Comparison of ENCODE assay signal across 8 cellular contexts in the genomic region with DNA sequence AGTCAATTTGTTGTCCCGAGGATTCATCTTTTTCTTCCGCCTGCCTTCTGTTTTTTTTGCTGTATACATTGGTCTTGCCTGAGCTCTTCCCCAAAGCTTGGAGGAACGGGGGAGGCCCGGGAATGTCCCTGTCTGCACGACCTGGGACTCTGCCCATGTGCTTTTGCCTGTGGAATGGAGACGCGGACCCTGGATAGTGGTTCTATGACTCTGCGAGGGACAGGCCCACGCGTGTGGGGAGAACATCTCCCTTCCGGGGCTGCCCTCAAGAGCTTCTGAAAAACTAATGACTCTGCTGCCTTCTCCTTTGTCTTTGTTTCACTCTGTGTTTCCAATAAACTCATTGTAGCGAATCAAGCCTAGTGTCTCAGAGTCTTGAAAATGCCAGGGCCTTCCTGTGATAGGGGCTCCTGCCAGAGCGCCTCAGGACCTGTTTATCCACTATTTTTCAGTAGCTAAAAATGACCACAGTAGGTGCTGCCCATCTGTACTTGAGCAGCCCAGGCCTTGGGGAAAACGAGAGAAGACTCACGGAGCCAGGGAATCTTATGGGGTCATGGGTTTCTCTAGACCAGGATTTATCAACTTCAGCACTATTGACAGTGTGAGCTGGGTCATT. TPM values are rescaled to one million over a fixed set of nuclear protein-coding genes. Genes with fewer than 3 reads are reported as not detected.
DNase-seq lines count a peak whose midpoint lies in the region; ATAC-seq, FAIRE-seq and TF ChIP-seq lines count a peak whose summit lies in the region.

No MANE protein-coding gene starts in this region.

- peaks cover 19% of the 10 kb centered on the region for H3K4me1 Mint-ChIP-seq in T-helper 1 cell treated with Interleukin-12 subunit alpha and Interleukin-12 subunit beta and Interleukin-4 antibody, amounts not matched to agents 30 μg/mL and 1 μg/mL, for 36 hours (ENCODE audit: low read depth)

- dilution Hi-C loops in keratinocyte (cut with MboI; ENCODE audit: extremely low pct_ligation_motif_present, low sequenced_read_pairs): no loop called here

- H3K4me1 ChIP-seq in keratinocyte (ENCODE audit: control insufficient read depth, extremely low read depth, insufficient read depth, low read length) (peaks cover 12% of the 10 kb centered on the region), spleen (peaks cover 0 to 20% (median 11%) of the 10 kb centered on the region in 6 donors)

- DNase-seq in T-helper 1 cell (no peak), keratinocyte (ENCODE audit: low read depth, low spot score) (no peak), spleen (peak; percentile 43)
- no peak for DNase-seq in central memory CD4-positive, alpha-beta T cell

- peak overlapping the region; percentile 70 for H3K27ac ChIP-seq in angular gyrus (ENCODE audit: low read depth, low read length)
- H3K27ac ChIP-seq in keratinocyte (ENCODE audit: control insufficient read depth, insufficient read depth, low read length): no peak overlapping the region
- H3K27ac ChIP-seq in spleen: peak overlapping the region in 2 of 8 donors; percentile 5 to 18

- peaks cover 9% of the 10 kb centered on the region for H3K36me3 Mint-ChIP-seq in T-helper 1 cell treated with Interleukin-12 subunit alpha and Interleukin-12 subunit beta and Interleukin-4 antibody, amounts not matched to agents 30 μg/mL and 1 μg/mL, for 36 hours (ENCODE audit: low read depth)

- H3K27me3 ChIP-seq in keratinocyte (ENCODE audit: control insufficient read depth, extremely low read depth, insufficient read depth, low read length): peaks cover 21% of the 10 kb centered on the region
- peaks cover 4 to 79% (median 23%) of the 10 kb centered on the region in 7 donors for H3K27me3 ChIP-seq in spleen (replicated peaks in 1 of 7)

- no peak for TF ChIP-seq POLR2A in spleen (IDR thresholded peaks at IDR 0.05)

- H3K9ac ChIP-seq in keratinocyte (ENCODE audit: control insufficient read depth, extremely low read depth, insufficient read depth, low read length): peak overlapping the region; percentile 64

- peak overlapping the region; percentile 83 for H3K4me2 ChIP-seq in keratinocyte (ENCODE audit: control insufficient read depth, extremely low read depth, insufficient read depth, low read depth, low read length)

- 53 to 61% (median 55%) methylated on average over 15 of the region's 15 CpGs for WGBS in spleen, 5 donors

- H3K9me3 ChIP-seq in keratinocyte (ENCODE audit: control insufficient read depth, low read depth, low read length) (no peaks in the 10 kb centered on the region), spleen (no peaks in the 10 kb centered on the region)

- H3K36me3 ChIP-seq in keratinocyte (ENCODE audit: control insufficient read depth in 2 of 2, extremely low read depth in 1 of 2, insufficient read depth in 2 of 2, low read length in 2 of 2) (no peaks in the 10 kb centered on the region), spleen (no peaks in the 10 kb centered on the region)

- H3K79me2 ChIP-seq in keratinocyte (ENCODE audit: control insufficient read depth, insufficient read depth, low read length): no peaks in the 10 kb centered on the region

- H3K27ac Mint-ChIP-seq in T-helper 1 cell treated with Interleukin-12 subunit alpha and Interleukin-12 subunit beta and Interleukin-4 antibody, amounts not matched to agents 30 μg/mL and 1 μg/mL, for 36 hours: no peak overlapping the region

- peak overlapping the region in 2 of 3 experiments; percentile 65 to 69 for H3K4me3 ChIP-seq in keratinocyte (ENCODE audit: control insufficient read depth in 2 of 3, extremely low read depth in 1 of 3, insufficient read depth in 2 of 3, low read depth in 1 of 3, low read length in 3 of 3)
- peak overlapping the region in 5 of 8 donors; percentile 12 to 61 (median 29) for H3K4me3 ChIP-seq in spleen

- no peaks in the 10 kb centered on the region for H3K9me1 ChIP-seq in keratinocyte (ENCODE audit: control insufficient read depth, extremely low read depth, insufficient read depth, low read length)

- TF ChIP-seq CTCF in keratinocyte (optimal IDR thresholded peaks at IDR 0.05 in 1 of 3, IDR thresholded peaks at IDR 0.05 in 1 of 3, conservative IDR thresholded peaks at IDR 0.05 in 1 of 3; ENCODE audit: extremely low read depth in 1 of 3, insufficient read depth in 2 of 3, low read length in 3 of 3): no peak
- no peak for TF ChIP-seq CTCF in spleen (IDR thresholded peaks at IDR 0.05 in 8 of 11, conservative IDR thresholded peaks at IDR 0.05 in 3 of 11)

- ATAC-seq in GM18870 (IDR thresholded peaks at IDR 0.05; ENCODE audit: unreplicated experiment) (no peak), HG03571 (IDR thresholded peaks at IDR 0.05; ENCODE audit: unreplicated experiment) (no peak)

- FAIRE-seq in keratinocyte (lab: Jason Lieb, UNC): no peak

- peak overlapping the region; percentile 46 for H3K4me3 Mint-ChIP-seq in T-helper 1 cell treated with Interleukin-12 subunit alpha and Interleukin-12 subunit beta and Interleukin-4 antibody, amounts not matched to agents 30 μg/mL and 1 μg/mL, for 36 hours

- H2AFZ ChIP-seq in keratinocyte (ENCODE audit: control insufficient read depth, low read length): peak overlapping the region; percentile 86

- intact Hi-C loops in spleen (cut with DNase I; ENCODE audit: low total_unique reads): no loop called here

- H4K20me1 ChIP-seq in keratinocyte (ENCODE audit: control insufficient read depth, extremely low read depth, insufficient read depth, low read length): no peaks in the 10 kb centered on the region

- H3K9me3 Mint-ChIP-seq in T-helper 1 cell treated with Interleukin-12 subunit alpha and Interleukin-12 subunit beta and Interleukin-4 antibody, amounts not matched to agents 30 μg/mL and 1 μg/mL, for 36 hours: no peaks in the 10 kb centered on the region

- peaks cover 66% of the 10 kb centered on the region for H3K27me3 Mint-ChIP-seq in T-helper 1 cell treated with Interleukin-12 subunit alpha and Interleukin-12 subunit beta and Interleukin-4 antibody, amounts not matched to agents 30 μg/mL and 1 μg/mL, for 36 hours (ENCODE audit: low read depth)

RNA-seq across cellular contexts. Expression of a gene that starts 12.3 kb away (rescaled TPM):
- polyA plus RNA-seq in keratinocyte (not detected in 3 replicates), spleen (not detected)
- polyA plus RNA-seq in keratinocyte (2011; ENCODE audit: low read depth): not detected
- polyA plus RNA-seq in keratinocyte (2011; cell fraction: cytosol; rRNA removed): not detected in 2 replicates
- polyA plus RNA-seq in keratinocyte (2011; cell fraction: nucleus; rRNA removed): not detected in 2 replicates
- not detected in 2 replicates for polyA plus RNA-seq in keratinocyte (2012; ENCODE audit: low replicate concordance)
- not detected in 3 replicates for polyA minus RNA-seq in keratinocyte
- not detected for polyA minus RNA-seq in keratinocyte (2011; cell fraction: cytosol; rRNA and poly(A)+ RNA removed)
- not detected in 2 replicates for polyA minus RNA-seq in keratinocyte (2011; cell fraction: nucleus; rRNA and poly(A)+ RNA removed)
- not detected for total RNA-seq in spleen

RNA-seq across cellular contexts. Expression of a gene that starts 17.6 kb away (rescaled TPM):
- polyA plus RNA-seq in keratinocyte (0.03 to 0.15 TPM in 2 of 3 replicates, not detected in the other), spleen (under 1 TPM in 2 of 3 donors, not detected in 1; 0.05 to 0.37 TPM)
- 0.96 TPM for polyA plus RNA-seq in keratinocyte (2011; ENCODE audit: low read depth)
- polyA plus RNA-seq in keratinocyte (2011; cell fraction: cytosol; rRNA removed): 0.04 and 0.05 TPM in 2 replicates
- 0.09 TPM in 1 of 2 replicates, not detected in the other for polyA plus RNA-seq in keratinocyte (2011; cell fraction: nucleus; rRNA removed)
- polyA plus RNA-seq in keratinocyte (2012; ENCODE audit: low replicate concordance): 0.09 and 0.95 TPM in 2 replicates
- polyA minus RNA-seq in keratinocyte: 0.20 TPM in 1 of 3 replicates, not detected in the others
- not detected for polyA minus RNA-seq in keratinocyte (2011; cell fraction: cytosol; rRNA and poly(A)+ RNA removed)
- polyA minus RNA-seq in keratinocyte (2011; cell fraction: nucleus; rRNA and poly(A)+ RNA removed): not detected in 2 replicates
- total RNA-seq in spleen: not detected

RNA-seq across cellular contexts. Expression of a gene that starts 34.5 kb away (rescaled TPM):
- 0.03 TPM in 1 of 3 replicates, not detected in the others for polyA plus RNA-seq in keratinocyte
- polyA plus RNA-seq in keratinocyte (2011; ENCODE audit: low read depth): not detected
- not detected in 2 replicates for polyA plus RNA-seq in keratinocyte (2011; cell fraction: cytosol; rRNA removed)
- not detected in 2 replicates for polyA plus RNA-seq in keratinocyte (2011; cell fraction: nucleus; rRNA removed)
- 0.20 TPM in 1 of 2 replicates, not detected in the other for polyA plus RNA-seq in keratinocyte (2012; ENCODE audit: low replicate concordance)
- not detected in 3 replicates for polyA minus RNA-seq in keratinocyte
- polyA minus RNA-seq in keratinocyte (2011; cell fraction: cytosol; rRNA and poly(A)+ RNA removed): not detected
- polyA minus RNA-seq in keratinocyte (2011; cell fraction: nucleus; rRNA and poly(A)+ RNA removed): not detected in 2 replicates
- under 1 TPM in 2 of 7 donors, not detected in 5; 0.17 to 0.26 TPM for total RNA-seq in spleen
- under 1 TPM in 2 of 3 donors, not detected in 1; 0.08 to 0.09 TPM for polyA plus RNA-seq in spleen

RNA-seq across cellular contexts. Expression of a gene that starts 58.4 kb away (rescaled TPM):
- not detected in 3 replicates for polyA plus RNA-seq in keratinocyte
- polyA plus RNA-seq in keratinocyte (2011; ENCODE audit: low read depth): not detected
- not detected in 2 replicates for polyA plus RNA-seq in keratinocyte (2011; cell fraction: cytosol; rRNA removed)
- polyA plus RNA-seq in keratinocyte (2011; cell fraction: nucleus; rRNA removed): not detected in 2 replicates
- not detected in 2 replicates for polyA plus RNA-seq in keratinocyte (2012; ENCODE audit: low replicate concordance)
- not detected in 3 replicates for polyA minus RNA-seq in keratinocyte
- polyA minus RNA-seq in keratinocyte (2011; cell fraction: cytosol; rRNA and poly(A)+ RNA removed): not detected
- polyA minus RNA-seq in keratinocyte (2011; cell fraction: nucleus; rRNA and poly(A)+ RNA removed): not detected in 2 replicates
- total RNA-seq in spleen: under 1 TPM in 1 of 7 donors, not detected in 6; 0.52 TPM
- polyA plus RNA-seq in spleen: not detected
